In the genomic region with DNA sequence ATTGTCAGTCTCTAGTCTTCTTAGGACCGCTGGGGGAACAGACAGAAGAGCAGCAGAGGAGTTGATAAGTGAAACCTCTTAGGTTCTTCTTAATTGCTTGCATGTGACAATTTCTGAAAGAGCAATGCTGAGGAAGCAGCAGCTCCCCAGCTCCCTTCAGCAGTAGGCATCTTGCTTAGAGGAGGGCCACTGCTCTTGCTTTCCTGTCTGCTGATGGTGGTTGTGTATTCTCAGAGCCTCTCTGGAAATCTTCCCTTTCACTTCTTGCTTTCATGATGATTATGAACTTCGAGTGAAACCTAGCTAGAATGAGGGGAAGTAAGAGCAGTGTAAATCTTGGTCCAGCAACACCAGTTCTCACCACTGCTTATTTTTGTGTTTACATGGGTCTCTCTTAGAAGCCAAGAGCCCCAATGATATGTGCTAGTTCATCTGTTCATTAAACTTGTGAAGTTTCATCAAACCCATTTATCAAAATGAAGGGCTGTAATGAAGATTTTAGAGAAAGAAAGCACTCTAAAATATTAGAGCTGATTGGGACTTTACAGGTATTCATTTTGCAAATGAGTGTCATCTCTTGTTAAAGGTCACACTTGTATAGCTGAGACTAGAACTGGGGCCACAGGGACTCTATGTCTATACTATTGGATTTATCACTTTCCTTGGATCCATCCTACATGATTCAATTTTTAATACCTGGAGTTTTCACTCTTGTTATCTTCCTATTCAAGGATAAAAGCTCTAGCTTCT, we compare ENCODE assay signal across 9 cellular contexts.
DNase-seq lines count a peak whose midpoint lies in the region; ATAC-seq and TF ChIP-seq lines count a peak whose summit lies in the region.
"Had no signal": no experiment of that assay in that cellular context is flagged by ENCODE, and none has a peak within 500 bp of the region (broad histone marks: within the 10 kb centered on the region; RNA-seq: fewer than 3 reads in every experiment).

No MANE protein-coding gene starts in this region.

- no peak overlapping the region for H3K4me3 ChIP-seq in tibial artery
- no peak overlapping the region for H3K4me3 ChIP-seq in foreskin fibroblast (ENCODE audit: low read depth in 1 of 2, low read length in 2 of 2)

- peak overlapping the region; percentile 6 to 46 for H3K27ac ChIP-seq in tibial artery

- ATAC-seq in HG02973 (IDR thresholded peaks at IDR 0.05; ENCODE audit: unreplicated experiment) (peak; percentile 96), T-helper 17 cell (peak; percentile 63)

- H3K9me3 ChIP-seq in T-helper 17 cell (ENCODE audit: control insufficient read depth, low read length, poor library complexity, severe bottlenecking) (no peaks in the 10 kb centered on the region), tibial artery (no peaks in the 10 kb centered on the region)

- no peaks in the 10 kb centered on the region for H3K27me3 ChIP-seq in tibial artery

- peaks cover 48% of the 10 kb centered on the region for H3K4me1 Mint-ChIP-seq in T-helper 17 cell

- TF ChIP-seq CTCF in tibial artery (IDR thresholded peaks at IDR 0.05) = no peak
- TF ChIP-seq CTCF in foreskin fibroblast (IDR thresholded peaks at IDR 0.05; ENCODE audit: low read depth, low read length) = no peak

- H3K36me3 Mint-ChIP-seq in T-helper 17 cell (ENCODE audit: low read depth) = peaks cover 7% of the 10 kb centered on the region

- H3K36me3 ChIP-seq in tibial artery = no peaks in the 10 kb centered on the region

- H3K27me3 Mint-ChIP-seq in T-helper 17 cell = no peaks in the 10 kb centered on the region

- peak overlapping the region; percentile 32 for H3K27ac Mint-ChIP-seq in T-helper 17 cell

- intact Hi-C loops in tibial artery (cut with DNase I; ENCODE audit: low total_unique reads) = no loop called here

- in situ Hi-C loops in ACHN (cut with HindIII; ENCODE audit: low pct_ligation_motif_present, low pct_unique_long_range_greater_than_20kb, low sequenced_read_pairs) = no loop called here

- no peak overlapping the region for H3K4me3 Mint-ChIP-seq in T-helper 17 cell

- peak; percentile 27 for DNase-seq in stimulated activated CD4-positive, alpha-beta T cell treated with anti-CD3 and anti-CD28 coated beads, Interleukin-1b, Interleukin-23, amount 100 ng/mL, for 48 hours
- DNase-seq in stimulated activated CD4-positive, alpha-beta T cell treated with anti-CD3 and anti-CD28 coated beads, Interleukin-12 subunit alpha, Interleukin-12 subunit beta, amount 100 ng/mL, for 4 hours = no peak
- DNase-seq in T-helper 17 cell (no peak), tibial artery (no peak), foreskin fibroblast (no peak), ACHN (no peak), COLO829 (ENCODE audit: low spot score) (no peak)
- DNase-seq: NCI-H1105 treated with DMSO at 0.1 percent for 48 hours had no signal

- peaks cover 0 to 99% (median 36%) of the 10 kb centered on the region in 4 donors for H3K4me1 ChIP-seq in tibial artery
